In the genomic region with DNA sequence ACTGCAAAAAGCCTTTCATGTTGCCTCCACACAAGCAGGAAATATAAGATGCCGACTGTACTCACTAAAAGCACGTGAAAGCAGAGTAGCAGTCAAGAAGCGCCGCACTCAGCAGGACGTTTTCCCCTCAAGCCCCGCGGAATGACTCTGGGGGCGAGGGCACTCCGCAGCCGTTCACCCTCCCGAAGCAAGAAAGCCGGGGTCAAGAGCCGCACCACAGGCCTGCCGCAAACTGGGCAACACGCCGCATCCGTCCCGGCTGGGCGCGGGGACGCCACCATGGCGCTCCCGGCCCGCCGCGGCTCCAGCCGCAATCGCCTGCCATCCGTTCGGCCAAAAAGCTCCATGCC, we compare ENCODE assay signal across 8 cellular contexts. TPM values are rescaled to one million over a fixed set of nuclear protein-coding genes. Genes with fewer than 3 reads are reported as not detected.
A peak's percentile ranks its signal among the peaks of the same experiment; 100 is the strongest.
DNase-seq lines count a peak whose midpoint lies in the region; ATAC-seq and TF ChIP-seq lines count a peak whose summit lies in the region.

No MANE protein-coding gene starts in this region.

- CTCF ChIA-PET in Panc1 (lab: Charles Lee), result no interaction called here

- TF ChIP-seq CTCF in Panc1 (IDR thresholded peaks at IDR 0.05), result no peak
- TF ChIP-seq CTCF in colonic mucosa (IDR thresholded peaks at IDR 0.05), result no peak
- no peak for TF ChIP-seq CTCF in lung (IDR thresholded peaks at IDR 0.05; ENCODE audit: control extremely low read depth, extremely low read depth)
- no peak for TF ChIP-seq CTCF in thyroid gland (IDR thresholded peaks at IDR 0.05)

- peak overlapping the region; percentile 94 to 95 for H3K9ac ChIP-seq in colonic mucosa (ENCODE audit: low read depth in 2 of 2, low read length in 2 of 2)

- H3K4me1 ChIP-seq in Panc1 (ENCODE audit: control insufficient read depth, insufficient read depth, low read length), result no peaks in the 10 kb centered on the region; the same call in 1 of the 2 replicates
- H3K4me1 ChIP-seq in colonic mucosa, result peaks cover 12% of the 10 kb centered on the region
- peaks cover 0 to 16% of the 10 kb centered on the region in 2 donors for H3K4me1 ChIP-seq in lung (ENCODE audit: control insufficient read depth in 2 of 2, insufficient read depth in 2 of 2, low read length in 2 of 2)
- peaks cover 7 to 9% of the 10 kb centered on the region in 2 donors for H3K4me1 ChIP-seq in thyroid gland

- H3K36me3 ChIP-seq in Panc1 (ENCODE audit: control insufficient read depth, insufficient read depth, low read length) (peaks cover 13% of the 10 kb centered on the region), colonic mucosa (peaks cover 9% of the 10 kb centered on the region), lung (ENCODE audit: control insufficient read depth in 2 of 2, insufficient read depth in 2 of 2, low read length in 2 of 2) (peaks cover 13 to 23% of the 10 kb centered on the region in 2 donors), thyroid gland (peaks cover 30 to 33% of the 10 kb centered on the region in 2 donors)

- 0 to 1% methylated on average over 30 of the region's 30 CpGs for WGBS in lung, 2 donors
- 0 to 3% methylated on average over 7 to 9 of the region's 30 CpGs for WGBS in thyroid gland, 2 donors

- in situ Hi-C loops in Panc1 (cut with HindIII; ENCODE audit: low pct_unique_long_range_greater_than_20kb, low sequenced_read_pairs), result no loop called here

- H3K9me3 ChIP-seq in Panc1 (ENCODE audit: control insufficient read depth, insufficient read depth, low read depth, low read length), result no peaks in the 10 kb centered on the region
- no peaks in the 10 kb centered on the region for H3K9me3 ChIP-seq in colonic mucosa
- H3K9me3 ChIP-seq in lung (ENCODE audit: control insufficient read depth in 2 of 2, insufficient read depth in 1 of 2, low read length in 1 of 2), result no peaks in the 10 kb centered on the region
- no peaks in the 10 kb centered on the region for H3K9me3 ChIP-seq in thyroid gland

- H3K27me3 ChIP-seq in Panc1 (ENCODE audit: control insufficient read depth, insufficient read depth, low read length) (no peaks in the 10 kb centered on the region), colonic mucosa (no peaks in the 10 kb centered on the region), lung (ENCODE audit: control insufficient read depth, insufficient read depth) (no peaks in the 10 kb centered on the region), thyroid gland (no peaks in the 10 kb centered on the region)

- POLR2A ChIA-PET in Panc1 (lab: Charles Lee), result no interaction called here

- peak overlapping the region; percentile 69 to 73 for H3K4me3 ChIP-seq in Panc1 (ENCODE audit: low read depth in 2 of 2, low read length in 2 of 2)
- H3K4me3 ChIP-seq in colonic mucosa, result peak overlapping the region; percentile 75
- H3K4me3 ChIP-seq in lung, result peak overlapping the region; percentile 79
- H3K4me3 ChIP-seq in thyroid gland (replicated peaks in 1 of 3), result peak overlapping the region; percentile 49 to 89 (median 60)

- peak overlapping the region; percentile 86 for H3K27ac ChIP-seq in Panc1 (ENCODE audit: low read length)
- H3K27ac ChIP-seq in colonic mucosa, result peak overlapping the region; percentile 92
- peak overlapping the region; percentile 87 to 88 for H3K27ac ChIP-seq in lung (ENCODE audit: low read depth in 1 of 2, low read length in 1 of 2)
- H3K27ac ChIP-seq in thyroid gland, result peak overlapping the region; percentile 93

- peak; percentile 51 for DNase-seq in stimulated activated CD4-positive, alpha-beta T cell treated with anti-CD3 and anti-CD28 coated beads, Interleukin-15, amount 100 ng/mL, for 24 hours
- DNase-seq in stimulated activated CD4-positive, alpha-beta T cell treated with anti-CD3 and anti-CD28 coated beads, Interleukin-2, amount 100 ng/mL, for 48 hours, result no peak
- DNase-seq in Panc1 (ENCODE audit: low read depth, low spot score) (no peak), colonic mucosa (peak; percentile 43), lung (ENCODE audit: low spot score) (no peak), thyroid gland (peak in 1 of 2 donors; percentile 37), NCI-H2171 (lab: John Stamatoyannopoulos, UW) (no peak)

- no TSS peak for BruUV-seq in Panc1 (replicated peaks; lab: Mats Ljungman, UMichigan)

- TF ChIP-seq POLR2A in thyroid gland (IDR thresholded peaks at IDR 0.05), result no peak

- intact Hi-C loops in Panc1 (cut with micrococcal nuclease; ENCODE audit: unreplicated experiment), result no loop called here
- intact Hi-C loops in colonic mucosa (cut with DNase I), result loop anchor here (5.0 kb wide), 1 partner anchor 78 kb away; no protein-coding TSS in a partner anchor
- intact Hi-C loops in thyroid gland (cut with DNase I), result no loop called here

- ATAC-seq in HG02885 (IDR thresholded peaks at IDR 0.05; ENCODE audit: poor library complexity, unreplicated experiment), result peak; percentile 35
- ATAC-seq in Panc1, result peak; percentile 57
- peak; percentile 60 for ATAC-seq in lung (ENCODE audit: insufficient read depth, low FRiP score)

RNA-seq across cellular contexts. Expression of a gene that starts 0.4 kb away (rescaled TPM):
- 486 TPM for total RNA-seq in Panc1 (2021; ENCODE audit: unreplicated experiment)
- polyA plus RNA-seq in Panc1 (2012; ENCODE audit: insufficient read length), result 542 TPM
- 1,000 to 10,000 TPM; 1,965 to 2,018 TPM for total RNA-seq in colonic mucosa
- 1,000 to 10,000 TPM; 1,779 to 2,612 TPM for total RNA-seq in lung
- 1,000 to 10,000 TPM; 1,742 to 5,189 TPM for polyA plus RNA-seq in lung
- 1,000 to 10,000 TPM in 3 of 4 donors, 100 to 1,000 TPM in 1; 946 to 1,987 (median 1,133) TPM for total RNA-seq in thyroid gland

RNA-seq across cellular contexts. Expression of a gene that starts 29.1 kb away (rescaled TPM):
- 1.3 TPM for total RNA-seq in Panc1 (2021; ENCODE audit: unreplicated experiment)
- polyA plus RNA-seq in Panc1 (2012; ENCODE audit: insufficient read length), result 0.48 TPM
- total RNA-seq in colonic mucosa, result 10 to 100 TPM; 10.6 to 11.9 TPM
- total RNA-seq in lung, result 1 to 10 TPM; 4.4 to 4.9 TPM
- polyA plus RNA-seq in lung, result 1 to 10 TPM in 1 of 2 donors, under 1 TPM in 1; 0.30 to 1.2 TPM
- total RNA-seq in thyroid gland, result 1 to 10 TPM; 2.6 to 9.3 (median 6.4) TPM

Comparison
In these comparisons a context has a peak if more than half of its experiments do, and no peak if none do; other contexts are left out.
1. DNase-seq: peak in stimulated activated CD4-positive, alpha-beta T cell treated with anti-CD3 and anti-CD28 coated beads, Interleukin-15, amount 100 ng/mL, for 24 hours (single experiment) and colonic mucosa (single experiment); none in stimulated activated CD4-positive, alpha-beta T cell treated with anti-CD3 and anti-CD28 coated beads, Interleukin-2, amount 100 ng/mL, for 48 hours (0 of 2), Panc1 (single experiment), lung (single experiment) and NCI-H2171 (single experiment).
2. Peak in every context shown above with its lines, with median percentiles within 50 percentile points of each other: ATAC-seq, H3K27ac ChIP-seq and H3K4me3 ChIP-seq.